ENCODE assay signal across 13 cellular contexts in genomic region chr16:73069581-73070262, GRCh38. TPM values are rescaled to one million over a fixed set of nuclear protein-coding genes. Genes with fewer than 3 reads are reported as not detected.
A peak's percentile ranks its signal among the peaks of the same experiment; 100 is the strongest.
DNase-seq lines count a peak whose midpoint lies in the region; ATAC-seq and TF ChIP-seq lines count a peak whose summit lies in the region.
"Had no signal": no experiment of that assay in that cellular context is flagged by ENCODE, and none has a peak within 500 bp of the region (broad histone marks: within the 10 kb centered on the region; RNA-seq: fewer than 3 reads in every experiment).

No MANE protein-coding gene starts in this region.

- H3K9me3 ChIP-seq in Caco-2: no peaks in the 10 kb centered on the region
- peaks cover 3% of the 10 kb centered on the region for H3K9me3 ChIP-seq in iPS-18c (ENCODE audit: control insufficient read depth, insufficient read depth, low read length)
- H3K9me3 ChIP-seq: SJSA1 had no signal

- CTCF ChIA-PET in Caco-2 (lab: Charles Lee) (no interaction called here), WTC11 (lab: Charles Lee) (no interaction called here)

- H3K4me1 Mint-ChIP-seq in Caco-2 (ENCODE audit: low read depth, unreplicated experiment): peaks cover 28% of the 10 kb centered on the region
- H3K4me1 Mint-ChIP-seq in WTC11: peaks cover 46% of the 10 kb centered on the region

- H3K9ac ChIP-seq in rectal smooth muscle tissue (ENCODE audit: low read length): no peak overlapping the region

- H3K27ac ChIP-seq in rectal smooth muscle tissue (ENCODE audit: low read depth, low read length): peak overlapping the region; percentile 90

- H3K36me3 ChIP-seq in Caco-2 (ENCODE audit: control insufficient read depth, insufficient read depth, low read length) (no peaks in the 10 kb centered on the region), rectal smooth muscle tissue (ENCODE audit: control insufficient read depth, insufficient read depth, low read length) (no peaks in the 10 kb centered on the region)
- H3K36me3 ChIP-seq: SJSA1 had no signal

- peak overlapping the region; percentile 95 for H3K4me3 Mint-ChIP-seq in Caco-2 (ENCODE audit: unreplicated experiment)
- H3K4me3 Mint-ChIP-seq in WTC11: peak overlapping the region; percentile 80

- H3K27ac Mint-ChIP-seq in Caco-2 (ENCODE audit: unreplicated experiment) (peak overlapping the region; percentile 97), WTC11 (no peak overlapping the region; the same call in 1 of the 2 replicates)

- POLR2A ChIA-PET in Caco-2 (lab: Charles Lee) (interaction anchor here (0.6 kb wide), 1 partner anchor 503 kb away, joined by 4 read pairs; no protein-coding TSS in a partner anchor), WTC11 (lab: Charles Lee) (interaction anchor here (1.2 kb wide), 1 partner anchor 14 kb away, joined by 3 read pairs; no protein-coding TSS in a partner anchor)

- H3K4me1 ChIP-seq in Caco-2: peaks cover 16% of the 10 kb centered on the region
- H3K4me1 ChIP-seq in rectal smooth muscle tissue (ENCODE audit: control insufficient read depth, insufficient read depth, low read length): peaks cover 28% of the 10 kb centered on the region

- DNase-seq in Caco-2 (no peak), WTC11 (ENCODE audit: low spot score) (no peak), NCI-H526 treated with DMSO at 0.1 percent for 48 hours (lab: John Stamatoyannopoulos, UW) (no peak), HuH-7.5 (ENCODE audit: low spot score) (no peak), NAMALWA (ENCODE audit: low spot score) (no peak)
- DNase-seq: activated CD4-positive, CD25-positive, alpha-beta regulatory T cell; CD4-positive, alpha-beta memory T cell; NCI-H446 treated with DMSO at 0.1 percent for 48 hours; stimulated activated CD4-positive, alpha-beta T cell treated with anti-CD3 and anti-CD28 coated beads, Interleukin-2, amount 100 ng/mL, for 48 hours had no signal

- intact Hi-C loops in Caco-2 (cut with micrococcal nuclease; ENCODE audit: unreplicated experiment): loop anchor here (1.0 to 5.0 kb wide), 3 partner anchors 12 to 103 kb away; no protein-coding TSS in a partner anchor

- H3K9me3 Mint-ChIP-seq in Caco-2 (ENCODE audit: unreplicated experiment) (no peaks in the 10 kb centered on the region), WTC11 (no peaks in the 10 kb centered on the region)

- TF ChIP-seq CTCF in Caco-2 (IDR thresholded peaks at IDR 0.05; ENCODE audit: insufficient read depth in 1 of 2, low read depth in 1 of 2, low read length in 1 of 2, severe bottlenecking in 1 of 2, unreplicated experiment in 1 of 2) (no peak), WTC11 (IDR thresholded peaks at IDR 0.05) (no peak)

- TSS peak; percentile 96 for BruUV-seq in Caco-2 (replicated peaks; lab: Mats Ljungman, UMichigan)

- H3K27me3 Mint-ChIP-seq in Caco-2 (ENCODE audit: insufficient read depth, unreplicated experiment): no peaks in the 10 kb centered on the region
- H3K27me3 Mint-ChIP-seq in WTC11 (ENCODE audit: low read depth): peaks cover 96% of the 10 kb centered on the region

- H3K27me3 ChIP-seq in Caco-2 (replicated peaks; ENCODE audit: control insufficient read depth, insufficient read depth, low read length): no peaks in the 10 kb centered on the region
- peaks cover 6% of the 10 kb centered on the region for H3K27me3 ChIP-seq in rectal smooth muscle tissue (ENCODE audit: control insufficient read depth, insufficient read depth, low read length)
- H3K27me3 ChIP-seq: SJSA1 had no signal

- H3K36me3 Mint-ChIP-seq in Caco-2 (ENCODE audit: insufficient read depth, unreplicated experiment) (peaks cover 12% of the 10 kb centered on the region), WTC11 (no peaks in the 10 kb centered on the region)
- H3K36me3 Mint-ChIP-seq: CD4-positive, alpha-beta memory T cell had no signal

- peak overlapping the region; percentile 35; the same call in 1 of the 2 replicates for H3K4me3 ChIP-seq in Caco-2 (ENCODE audit: low read depth, low read length)
- H3K4me3 ChIP-seq in iPS-18c (ENCODE audit: insufficient read depth, low read depth, low read length): peak overlapping the region; percentile 21; the same call in 1 of the 2 replicates
- no peak overlapping the region for H3K4me3 ChIP-seq in rectal smooth muscle tissue (ENCODE audit: low read length)

- ATAC-seq in WTC11 (no peak), HG03280 (IDR thresholded peaks at IDR 0.05; ENCODE audit: unreplicated experiment) (no peak)

TF ChIP-seq in WTC11, 78 proteins besides CTCF, POLR2A, EP300 and RAD21:
- TF ChIP-seq NR2C2 (CRISPR knock-in tag; IDR thresholded peaks at IDR 0.05) (no peak), KAT7 (CRISPR knock-in tag; IDR thresholded peaks at IDR 0.05; ENCODE audit: borderline replicate concordance) (no peak)

RNA-seq across cellular contexts. Expression of gene ZFHX3, which starts 21.8 kb away (rescaled TPM):
- total RNA-seq in Caco-2 (2022): 39.9 TPM in 2 replicates
- total RNA-seq in WTC11 (2021): 2.7 to 5.7 TPM (median 3.1 TPM) in 3 replicates
